ENCODE assay signal across 10 cellular contexts in the genomic region with DNA sequence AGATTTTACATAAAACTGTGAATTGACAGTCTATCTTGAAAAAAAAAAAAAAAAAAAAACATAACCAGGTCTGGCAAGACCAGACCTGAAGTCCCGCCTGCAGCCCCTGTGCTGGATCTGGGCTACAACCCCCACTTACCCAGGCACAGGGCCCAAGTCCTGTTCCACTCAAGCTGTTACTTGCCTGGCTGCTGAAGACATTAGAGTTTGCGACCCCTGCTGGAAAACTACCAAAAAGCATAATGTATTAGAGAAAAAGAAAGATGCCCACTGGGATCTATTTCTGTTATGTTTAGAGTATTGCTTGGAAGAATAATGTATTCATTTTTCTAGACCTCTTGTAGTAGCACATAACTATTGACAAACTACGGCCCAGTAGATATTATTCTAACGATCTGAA. TPM values are rescaled to one million over a fixed set of nuclear protein-coding genes. Genes with fewer than 3 reads are reported as not detected.
DNase-seq lines count a peak whose midpoint lies in the region; ATAC-seq and TF ChIP-seq lines count a peak whose summit lies in the region.
"Had no signal": no experiment of that assay in that cellular context is flagged by ENCODE, and none has a peak within 500 bp of the region (broad histone marks: within the 10 kb centered on the region; RNA-seq: fewer than 3 reads in every experiment).

No MANE protein-coding gene starts in this region.

- no peaks in the 10 kb centered on the region for H3K9me3 Mint-ChIP-seq in effector memory CD8-positive, alpha-beta T cell
- no peaks in the 10 kb centered on the region for H3K9me3 Mint-ChIP-seq in progenitor cell of endocrine pancreas (ENCODE audit: low read depth)
- no peaks in the 10 kb centered on the region for H3K9me3 Mint-ChIP-seq in activated CD4-positive, alpha-beta memory T cell treated with anti-CD3 and anti-CD28 coated beads, Interleukin-2, amount 10 ng/mL, durations not matched to agents 7 days and 5 days
- H3K9me3 Mint-ChIP-seq: dendritic cell treated with granulocyte-macrophage colony-stimulating factor and Interleukin-4, amounts not matched to agents 40 ng/mL and 50 ng/mL, for 4 days; IgD-negative memory B cell had no signal

- POLR2A ChIA-PET in activated CD4-positive, alpha-beta memory T cell treated with anti-CD3 and anti-CD28 coated beads, Interleukin-2, amount 10 ng/mL, durations not matched to agents 7 days and 5 days (lab: Charles Lee), result no interaction called here

- DNase-seq in DMS 273 (lab: John Stamatoyannopoulos, UW; ENCODE audit: unreplicated experiment), result peak; percentile 88
- DNase-seq in NCI-H2227 treated with DMSO at 0.1 percent for 48 hours (lab: John Stamatoyannopoulos, UW), result peak; percentile 28
- peak in 2 of 3 experiments; percentile 11 to 15 for DNase-seq in effector memory CD8-positive, alpha-beta T cell
- DNase-seq in progenitor cell of endocrine pancreas (ENCODE audit: low spot score, unreplicated experiment), result no peak
- no peak for DNase-seq in NCI-H1048 (lab: John Stamatoyannopoulos, UW)
- no peak for DNase-seq in activated CD4-positive, alpha-beta memory T cell treated with anti-CD3 and anti-CD28 coated beads, Interleukin-2, amount 10 ng/mL, durations not matched to agents 7 days and 5 days

- CTCF ChIA-PET in activated CD4-positive, alpha-beta memory T cell treated with anti-CD3 and anti-CD28 coated beads, Interleukin-2, amount 10 ng/mL, durations not matched to agents 7 days and 5 days (lab: Charles Lee), result interaction anchor here (0.7 to 3.0 kb wide), 7 partner anchors 10 to 1652 kb away, joined by 4 to 13 read pairs (median 6); no protein-coding TSS in a partner anchor

- no peaks in the 10 kb centered on the region for H3K36me3 Mint-ChIP-seq in effector memory CD8-positive, alpha-beta T cell (ENCODE audit: insufficient read depth)
- H3K36me3 Mint-ChIP-seq in progenitor cell of endocrine pancreas (ENCODE audit: insufficient read depth), result no peaks in the 10 kb centered on the region
- H3K36me3 Mint-ChIP-seq in activated CD4-positive, alpha-beta memory T cell treated with anti-CD3 and anti-CD28 coated beads, Interleukin-2, amount 10 ng/mL, durations not matched to agents 7 days and 5 days (ENCODE audit: low read depth), result no peaks in the 10 kb centered on the region

- H3K4me1 Mint-ChIP-seq in effector memory CD8-positive, alpha-beta T cell (ENCODE audit: low read depth in 2 of 2), result peaks cover 0 to 13% of the 10 kb centered on the region in 2 donors
- peaks cover 23% of the 10 kb centered on the region for H3K4me1 Mint-ChIP-seq in progenitor cell of endocrine pancreas (ENCODE audit: low read depth)
- H3K4me1 Mint-ChIP-seq in activated CD4-positive, alpha-beta memory T cell treated with anti-CD3 and anti-CD28 coated beads, Interleukin-2, amount 10 ng/mL, durations not matched to agents 7 days and 5 days, result peaks cover 9% of the 10 kb centered on the region

- H3K27ac Mint-ChIP-seq in effector memory CD8-positive, alpha-beta T cell, result no peak overlapping the region
- no peak overlapping the region for H3K27ac Mint-ChIP-seq in progenitor cell of endocrine pancreas
- no peak overlapping the region for H3K27ac Mint-ChIP-seq in activated CD4-positive, alpha-beta memory T cell treated with anti-CD3 and anti-CD28 coated beads, Interleukin-2, amount 10 ng/mL, durations not matched to agents 7 days and 5 days
- H3K27ac Mint-ChIP-seq: dendritic cell treated with granulocyte-macrophage colony-stimulating factor and Interleukin-4, amounts not matched to agents 40 ng/mL and 50 ng/mL, for 4 days had no signal

- H3K27me3 Mint-ChIP-seq in effector memory CD8-positive, alpha-beta T cell, result peaks cover 31 to 32% of the 10 kb centered on the region in 2 donors
- peaks cover 48% of the 10 kb centered on the region for H3K27me3 Mint-ChIP-seq in progenitor cell of endocrine pancreas
- peaks cover 24% of the 10 kb centered on the region for H3K27me3 Mint-ChIP-seq in activated CD4-positive, alpha-beta memory T cell treated with anti-CD3 and anti-CD28 coated beads, Interleukin-2, amount 10 ng/mL, durations not matched to agents 7 days and 5 days

- peak; percentile 70 for TF ChIP-seq CTCF in progenitor cell of endocrine pancreas (IDR thresholded peaks at IDR 0.05; ENCODE audit: unreplicated experiment)

- no peak overlapping the region for H3K4me3 Mint-ChIP-seq in effector memory CD8-positive, alpha-beta T cell
- no peak overlapping the region for H3K4me3 Mint-ChIP-seq in progenitor cell of endocrine pancreas (ENCODE audit: low read depth)
- no peak overlapping the region for H3K4me3 Mint-ChIP-seq in activated CD4-positive, alpha-beta memory T cell treated with anti-CD3 and anti-CD28 coated beads, Interleukin-2, amount 10 ng/mL, durations not matched to agents 7 days and 5 days
- H3K4me3 Mint-ChIP-seq: dendritic cell treated with granulocyte-macrophage colony-stimulating factor and Interleukin-4, amounts not matched to agents 40 ng/mL and 50 ng/mL, for 4 days had no signal

- ATAC-seq in GM19351 (IDR thresholded peaks at IDR 0.05; ENCODE audit: unreplicated experiment), result peak; percentile 43
- no peak for ATAC-seq in effector memory CD8-positive, alpha-beta T cell (replicated peaks)
- ATAC-seq in GM21723 (IDR thresholded peaks at IDR 0.05; ENCODE audit: unreplicated experiment), result no peak

RNA-seq across cellular contexts. Expression of gene HS3ST1, which starts 4.7 kb away (rescaled TPM):
- total RNA-seq in progenitor cell of endocrine pancreas, result 1.9 and 3.4 TPM in 2 replicates
- total RNA-seq in activated CD4-positive, alpha-beta memory T cell treated with anti-CD3 and anti-CD28 coated beads, Interleukin-2, amount 10 ng/mL, durations not matched to agents 7 days and 5 days, result not detected

Comparison
In these comparisons a context has a peak if more than half of its experiments do, and no peak if none do; other contexts are left out.
1. DNase-seq: peak in DMS 273 (single experiment), NCI-H2227 treated with DMSO at 0.1 percent for 48 hours (single experiment) and effector memory CD8-positive, alpha-beta T cell (2 of 3); none in progenitor cell of endocrine pancreas (single experiment), NCI-H1048 (single experiment) and activated CD4-positive, alpha-beta memory T cell treated with anti-CD3 and anti-CD28 coated beads, Interleukin-2, amount 10 ng/mL, durations not matched to agents 7 days and 5 days (single experiment).